ENCODE assay signal across 12 cellular contexts in the genomic region with DNA sequence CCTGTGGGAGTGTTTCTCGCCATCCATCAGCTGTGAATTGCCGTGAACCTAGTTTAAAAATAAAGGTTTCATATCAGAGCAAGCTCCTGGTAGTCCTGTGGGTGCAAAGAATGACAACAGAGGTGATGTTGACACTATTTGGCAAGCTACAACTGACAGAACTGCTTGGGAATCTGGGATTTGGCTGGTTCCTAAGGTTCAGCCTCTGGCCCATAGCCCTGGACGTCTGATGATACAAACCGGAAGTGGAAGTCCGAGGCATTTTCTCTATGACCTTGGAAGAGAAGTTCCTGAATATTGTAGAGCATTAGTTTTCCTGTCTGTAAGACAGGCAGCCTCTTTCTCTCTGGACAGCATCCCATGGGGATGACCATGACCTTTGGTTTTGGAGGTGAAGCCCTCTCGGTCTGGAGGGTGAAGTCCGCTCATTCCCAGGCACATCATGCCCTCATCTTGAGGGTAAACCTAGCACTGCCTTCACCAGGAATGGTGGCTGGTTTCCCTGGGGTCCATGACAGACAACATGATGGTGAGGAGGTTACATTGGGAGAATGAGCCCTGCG. TPM values are rescaled to one million over a fixed set of nuclear protein-coding genes. Genes with fewer than 3 reads are reported as not detected.
DNase-seq lines count a peak whose midpoint lies in the region; ATAC-seq and TF ChIP-seq lines count a peak whose summit lies in the region.
"Had no signal": no experiment of that assay in that cellular context is flagged by ENCODE, and none has a peak within 500 bp of the region (broad histone marks: within the 10 kb centered on the region; RNA-seq: fewer than 3 reads in every experiment).

No MANE protein-coding gene starts in this region.

- no peak overlapping the region for H2BK120ac ChIP-seq in trophoblast cell (ENCODE audit: insufficient read depth, low read length, poor library complexity)

- no peak overlapping the region for H3K18ac ChIP-seq in trophoblast cell (ENCODE audit: low read length)

- no peak overlapping the region for H4K91ac ChIP-seq in trophoblast cell (ENCODE audit: low read depth, low read length)

- peaks cover 22% of the 10 kb centered on the region for H3K4me1 Mint-ChIP-seq in T-helper 2 cell treated with Interferon-gamma antibody and Interleukin-4, amounts not matched to agents 5 μg/mL and 100 μg/mL, for 36 hours (ENCODE audit: low read depth)

- peaks cover 17% of the 10 kb centered on the region for H3K4me1 ChIP-seq in adipocyte (ENCODE audit: control insufficient read depth, insufficient read depth, low read length)
- peaks cover 90% of the 10 kb centered on the region for H3K4me1 ChIP-seq in left ventricle myocardium inferior
- H3K4me1 ChIP-seq in trophoblast cell (ENCODE audit: control insufficient read depth in 1 of 2, insufficient read depth in 2 of 2, low read length in 2 of 2) = peaks cover 0 to 3% of the 10 kb centered on the region in 2 experiments

- H2BK12ac ChIP-seq in trophoblast cell (ENCODE audit: low read length) = no peak overlapping the region

- H3K36me3 Mint-ChIP-seq in T-helper 2 cell treated with Interferon-gamma antibody and Interleukin-4, amounts not matched to agents 5 μg/mL and 100 μg/mL, for 36 hours (ENCODE audit: low read depth) = peaks cover 5% of the 10 kb centered on the region

- no CpG with 5 or more reads among the region's 8 CpGs for whole genome bisulfite sequencing in trophoblast cell (ENCODE audit: extremely low coverage, insufficient coverage, insufficient read length)

- H2BK5ac ChIP-seq in trophoblast cell (ENCODE audit: low read depth, low read length, poor library complexity) = no peak overlapping the region

- no peak overlapping the region for H3K4me3 Mint-ChIP-seq in T-helper 2 cell treated with Interferon-gamma antibody and Interleukin-4, amounts not matched to agents 5 μg/mL and 100 μg/mL, for 36 hours
- H3K4me3 Mint-ChIP-seq: activated naive CD4-positive, alpha-beta T cell treated with anti-CD3 and anti-CD28 coated beads, Interleukin-2, amount 50 U/mL, for 24 hours had no signal

- H3K9me3 ChIP-seq in adipocyte (ENCODE audit: control insufficient read depth, low read length) (no peaks in the 10 kb centered on the region), left ventricle myocardium inferior (replicated peaks) (no peaks in the 10 kb centered on the region), trophoblast cell (ENCODE audit: insufficient read depth, low read depth, low read length) (peaks cover 2% of the 10 kb centered on the region)
- H3K9me3 ChIP-seq: vagina had no signal

- H3K36me3 ChIP-seq in adipocyte (ENCODE audit: control insufficient read depth, insufficient read depth, low read length, severe bottlenecking) = no peaks in the 10 kb centered on the region
- no peaks in the 10 kb centered on the region for H3K36me3 ChIP-seq in left ventricle myocardium inferior
- H3K36me3 ChIP-seq in trophoblast cell (ENCODE audit: control insufficient read depth in 1 of 2, insufficient read depth in 2 of 2, low read length in 2 of 2) = peaks cover 6 to 18% of the 10 kb centered on the region in 2 experiments
- H3K36me3 ChIP-seq: vagina had no signal

- H3K79me2 ChIP-seq in trophoblast cell (ENCODE audit: control insufficient read depth, insufficient read depth, low read length, poor library complexity) = peaks cover 23% of the 10 kb centered on the region

- H3K27ac Mint-ChIP-seq in T-helper 2 cell treated with Interferon-gamma antibody and Interleukin-4, amounts not matched to agents 5 μg/mL and 100 μg/mL, for 36 hours = no peak overlapping the region

- H3K23ac ChIP-seq in trophoblast cell (ENCODE audit: low read length) = no peak overlapping the region

- peak overlapping the region; percentile 46 for H3K4ac ChIP-seq in trophoblast cell (ENCODE audit: low read depth, low read length)

- no peak overlapping the region for H2AFZ ChIP-seq in trophoblast cell (ENCODE audit: insufficient read depth, low read length, poor library complexity)

- DNase-seq in AG10803 (ENCODE audit: low read depth) (peak; percentile 89), adipocyte (ENCODE audit: low read depth) (no peak), left ventricle myocardium inferior (peak; percentile 48), trophoblast cell (no peak), iPS-NIHi7 (ENCODE audit: extremely low spot score) (no peak)
- DNase-seq in T-helper 2 cell treated with Interferon-gamma antibody and Interleukin-4, amounts not matched to agents 5 μg/mL and 100 μg/mL, for 36 hours (ENCODE audit: low spot score) = no peak
- DNase-seq: small intestine, T-helper 1 cell had no signal

- H3K27me3 ChIP-seq in adipocyte (replicated peaks; ENCODE audit: control insufficient read depth, insufficient read depth, low read length) (no peaks in the 10 kb centered on the region), left ventricle myocardium inferior (ENCODE audit: low read depth) (no peaks in the 10 kb centered on the region), trophoblast cell (ENCODE audit: insufficient read depth, low read length) (no peaks in the 10 kb centered on the region)
- H3K27me3 ChIP-seq: vagina had no signal

- H4K8ac ChIP-seq in trophoblast cell (ENCODE audit: low read depth, low read length) = no peak overlapping the region

- ATAC-seq in GM18909 (IDR thresholded peaks at IDR 0.05; ENCODE audit: poor library complexity, unreplicated experiment) (no peak), GM21423 (IDR thresholded peaks at IDR 0.05; ENCODE audit: unreplicated experiment) (no peak)

- no peak overlapping the region for H3K14ac ChIP-seq in trophoblast cell (ENCODE audit: low read length)

- H3K9ac ChIP-seq in adipocyte (ENCODE audit: low read length) (peak overlapping the region; percentile 30), trophoblast cell (ENCODE audit: low read length) (no peak overlapping the region)

- no peak overlapping the region for H4K12ac ChIP-seq in trophoblast cell (ENCODE audit: low read depth, low read length)

- no peaks in the 10 kb centered on the region for H3K9me3 Mint-ChIP-seq in T-helper 2 cell treated with Interferon-gamma antibody and Interleukin-4, amounts not matched to agents 5 μg/mL and 100 μg/mL, for 36 hours
- H3K9me3 Mint-ChIP-seq: activated naive CD4-positive, alpha-beta T cell treated with anti-CD3 and anti-CD28 coated beads, Interleukin-2, amount 50 U/mL, for 24 hours had no signal

- H3K4me2 ChIP-seq in trophoblast cell (ENCODE audit: low read length) = no peak overlapping the region

- intact Hi-C loops in left ventricle myocardium inferior (cut with micrococcal nuclease) = no loop called here

- H3K79me1 ChIP-seq in trophoblast cell (ENCODE audit: low read length) = no peaks in the 10 kb centered on the region

- no peaks in the 10 kb centered on the region for H3K27me3 Mint-ChIP-seq in T-helper 2 cell treated with Interferon-gamma antibody and Interleukin-4, amounts not matched to agents 5 μg/mL and 100 μg/mL, for 36 hours (ENCODE audit: low read depth)
- H3K27me3 Mint-ChIP-seq: activated naive CD4-positive, alpha-beta T cell treated with anti-CD3 and anti-CD28 coated beads, Interleukin-2, amount 50 U/mL, for 24 hours had no signal

- TF ChIP-seq CTCF in AG10803 (conservative IDR thresholded peaks at IDR 0.05; ENCODE audit: low read length) = no peak
- TF ChIP-seq CTCF in left ventricle myocardium inferior (IDR thresholded peaks at IDR 0.05; ENCODE audit: borderline replicate concordance) = no peak

- H3K4me3 ChIP-seq in AG10803 (ENCODE audit: low read length) (no peak overlapping the region), adipocyte (ENCODE audit: low read length) (peak overlapping the region; percentile 58), left ventricle myocardium inferior (peak overlapping the region; percentile 22), trophoblast cell (ENCODE audit: low read depth, low read length) (no peak overlapping the region)
- H3K4me3 ChIP-seq: vagina had no signal

- H3K27ac ChIP-seq in left ventricle myocardium inferior (replicated peaks) (peak overlapping the region; percentile 82), trophoblast cell (ENCODE audit: low read depth, low read length) (no peak overlapping the region)
- H3K27ac ChIP-seq: vagina had no signal

- no peak overlapping the region for H2AK5ac ChIP-seq in trophoblast cell (ENCODE audit: low read length)

RNA-seq across cellular contexts. Expression of a gene that starts 29.1 kb away (rescaled TPM):
- total RNA-seq in left ventricle myocardium inferior = 24.1 TPM
- 115 and 116 TPM in 2 replicates for polyA plus RNA-seq in trophoblast cell (2013)

Comparison
In these comparisons a context has a peak if more than half of its experiments do, and no peak if none do; other contexts are left out.
1. DNase-seq: peak in AG10803 (single experiment) and left ventricle myocardium inferior (single experiment); none in adipocyte (single experiment), trophoblast cell (0 of 2), T-helper 2 cell treated with Interferon-gamma antibody and Interleukin-4, amounts not matched to agents 5 μg/mL and 100 μg/mL, for 36 hours (single experiment) and iPS-NIHi7 (single experiment).
2. H3K4me3 ChIP-seq: peak in adipocyte (single experiment) and left ventricle myocardium inferior (single experiment); none in AG10803 (single experiment) and trophoblast cell (single experiment).